ENCODE assay signal across 32 cellular contexts in the genomic region with DNA sequence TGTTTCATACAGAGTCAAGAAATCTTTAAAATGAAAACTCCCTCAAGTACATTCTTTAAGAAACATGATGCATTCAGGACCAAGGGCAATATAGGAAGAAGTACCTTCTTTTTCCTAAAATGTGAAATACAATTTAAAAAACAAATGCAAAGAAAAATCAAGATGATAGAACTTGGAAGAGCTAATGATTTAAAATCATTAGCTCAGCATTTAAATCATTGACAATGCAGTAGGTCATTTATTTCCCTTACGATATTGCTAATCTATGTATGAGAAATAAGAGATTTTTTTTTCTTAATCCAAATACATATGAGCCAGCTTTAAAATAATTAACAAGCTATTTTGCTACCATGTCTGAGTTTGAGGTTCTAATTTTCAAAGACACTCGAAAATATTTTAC.
"Had no signal": no experiment of that assay in that cellular context is flagged by ENCODE, and none has a peak within 500 bp of the region (broad histone marks: within the 10 kb centered on the region; RNA-seq: fewer than 3 reads in every experiment).

No MANE protein-coding gene starts in this region.

- FAIRE-seq: urothelium cell line had no signal

- DNase-seq: naive thymus-derived CD4-positive, alpha-beta T cell; natural killer cell; occipital lobe; ovary; posterior cingulate gyrus; psoas muscle; right cardiac atrium; spleen; stimulated activated CD4-positive, alpha-beta T cell treated with anti-CD3 and anti-CD28 coated beads, Interleukin-12 subunit alpha, Interleukin-12 subunit beta, amount 100 ng/mL, for 4 hours; stimulated activated CD4-positive, alpha-beta T cell treated with anti-CD3 and anti-CD28 coated beads, Interleukin-1b, Interleukin-23, amount 100 ng/mL, for 48 hours; stimulated activated CD4-positive, alpha-beta T cell treated with anti-CD3 and anti-CD28 coated beads, Interleukin-4, amount 100 ng/mL, for 1 hour; stimulated activated CD4-positive, alpha-beta T cell treated with anti-CD3 and anti-CD28 coated beads, Interleukin-4, amount 100 ng/mL, for 4 hours; stimulated activated CD8-positive, alpha-beta memory T cell treated with anti-CD3 and anti-CD28 coated beads, Interleukin-4, amount 100 ng/mL, for 48 hours; stimulated activated naive CD4-positive, alpha-beta T cell; stimulated activated naive CD8-positive, alpha-beta T cell treated with anti-CD3 and anti-CD28 coated beads, Interleukin-15, amount 100 ng/mL, for 72 hours; stimulated activated naive CD8-positive, alpha-beta T cell treated with anti-CD3 and anti-CD28 coated beads, Interleukin-15, Interleukin-2, amounts not matched to agents 100 U/mL and 50 U/mL, for 24 hours; substantia nigra; testis; tibial artery; transverse colon; upper lobe of left lung had no signal

- H3K27me3 ChIP-seq: neural progenitor cell, ovary, spleen, suprapubic skin, testis, tibial artery, transverse colon, upper lobe of left lung, vagina had no signal

- H3K4me2 ChIP-seq: neural progenitor cell, smooth muscle cell had no signal

- H3K79me2 ChIP-seq: parathyroid adenoma had no signal

- H3K27me3 Mint-ChIP-seq: stimulated activated memory B cell treated with anti-CD40 and anti-IgM and Interleukin-4, amounts not matched to agents 10 μg/mL and 1 μg/mL and 100 μg/mL, for 72 hours had no signal

- H3K4me3 Mint-ChIP-seq: naive thymus-derived CD4-positive, alpha-beta T cell; natural killer cell; nephron; neural progenitor cell; stimulated activated memory B cell treated with anti-CD40 and anti-IgM and Interleukin-4, amounts not matched to agents 10 μg/mL and 1 μg/mL and 100 μg/mL, for 72 hours; stimulated activated naive CD8-positive, alpha-beta T cell treated with anti-CD3 and anti-CD28 coated beads, Interleukin-15, amount 100 ng/mL, for 72 hours had no signal

- H3K27ac ChIP-seq: neural progenitor cell, ovary, parathyroid adenoma, psoas muscle, skin epidermis, spleen, suprapubic skin, testis, tibial artery, upper lobe of left lung, vagina had no signal

- H2AFZ ChIP-seq: neural progenitor cell, parathyroid adenoma had no signal

- H3K9me3 ChIP-seq: ovary, psoas muscle, suprapubic skin, testis, tibial artery, transverse colon, upper lobe of left lung, vagina had no signal

- H3K4me1 ChIP-seq: parathyroid adenoma, psoas muscle, suprapubic skin, testis, tibial artery, vagina had no signal

- H3K9ac ChIP-seq: neural progenitor cell, parathyroid adenoma had no signal

- H3K9me3 Mint-ChIP-seq: natural killer cell; stimulated activated memory B cell treated with anti-CD40 and anti-IgM and Interleukin-4, amounts not matched to agents 10 μg/mL and 1 μg/mL and 100 μg/mL, for 72 hours had no signal

- H3K4me3 ChIP-seq: neural progenitor cell, ovary, psoas muscle, skin epidermis, smooth muscle cell, spleen, suprapubic skin, testis, tibial artery, transverse colon, upper lobe of left lung, vagina had no signal

- ATAC-seq: naive thymus-derived CD4-positive, alpha-beta T cell; natural killer cell; psoas muscle; right cardiac atrium; sciatic nerve; stimulated activated memory B cell treated with anti-CD40 and anti-IgM and Interleukin-4, amounts not matched to agents 10 μg/mL and 1 μg/mL and 100 μg/mL, for 72 hours; stimulated activated naive CD8-positive, alpha-beta T cell treated with anti-CD3 and anti-CD28 coated beads, Interleukin-15, amount 100 ng/mL, for 72 hours; stimulated activated naive CD8-positive, alpha-beta T cell treated with anti-CD3 and anti-CD28 coated beads, Interleukin-15, Interleukin-2, amounts not matched to agents 100 U/mL and 50 U/mL, for 24 hours had no signal

- H3K27ac Mint-ChIP-seq: naive thymus-derived CD4-positive, alpha-beta T cell; natural killer cell; nephron; progenitor cell of endocrine pancreas; stimulated activated memory B cell treated with anti-CD40 and anti-IgM and Interleukin-4, amounts not matched to agents 10 μg/mL and 1 μg/mL and 100 μg/mL, for 72 hours had no signal

- H3K36me3 Mint-ChIP-seq: natural killer cell; stimulated activated memory B cell treated with anti-CD40 and anti-IgM and Interleukin-4, amounts not matched to agents 10 μg/mL and 1 μg/mL and 100 μg/mL, for 72 hours had no signal

- H3K36me3 ChIP-seq: neural progenitor cell, ovary, spleen, suprapubic skin, tibial artery, transverse colon, upper lobe of left lung, vagina had no signal
